ENCODE assay signal across 21 cellular contexts in the genomic region with DNA sequence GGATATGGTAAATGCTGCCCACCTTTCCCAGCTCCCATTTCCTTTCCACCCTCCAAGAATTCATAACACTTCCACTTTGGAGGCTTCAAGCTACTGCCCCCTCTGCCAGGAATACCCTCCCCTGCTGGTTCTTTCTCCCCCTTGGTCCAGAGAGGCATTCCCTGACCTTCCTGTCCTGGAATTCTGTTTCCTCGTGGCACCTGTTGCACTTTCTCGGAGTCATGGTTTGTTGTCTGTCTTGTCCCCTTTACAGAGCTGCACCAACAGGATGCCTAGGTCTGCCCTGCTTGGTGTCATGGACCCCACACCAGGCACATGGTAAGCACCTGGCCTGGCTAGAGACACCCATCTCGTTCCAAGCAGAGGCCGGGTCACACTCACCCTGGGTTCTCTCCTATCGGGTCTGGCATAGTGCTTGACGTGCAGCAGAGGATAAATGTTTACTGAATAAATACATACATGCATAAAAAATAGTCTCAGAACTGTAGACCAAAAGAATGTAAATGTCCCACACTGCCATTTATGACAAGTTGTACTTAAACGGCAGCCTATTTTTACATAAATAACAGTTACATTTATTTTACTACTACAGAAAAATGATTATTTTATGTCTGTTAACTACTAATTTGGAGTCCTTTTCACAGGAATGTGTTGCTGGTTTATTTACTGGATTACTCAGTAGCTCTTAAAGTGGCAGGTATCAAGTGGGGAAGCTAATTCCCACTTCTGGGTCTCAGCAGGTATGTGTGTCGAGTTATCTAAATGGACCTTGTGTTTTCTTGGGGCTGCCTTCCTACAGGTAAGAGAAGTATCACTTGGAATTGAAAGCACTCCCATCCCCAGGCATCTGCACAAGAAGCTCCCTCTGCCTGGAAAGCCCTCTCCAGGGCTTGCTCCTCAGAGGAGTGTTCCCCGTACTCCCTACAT.
A peak's percentile ranks its signal among the peaks of the same experiment; 100 is the strongest.
DNase-seq lines count a peak whose midpoint lies in the region; ATAC-seq and TF ChIP-seq lines count a peak whose summit lies in the region.
"Had no signal": no experiment of that assay in that cellular context is flagged by ENCODE, and none has a peak within 500 bp of the region (broad histone marks: within the 10 kb centered on the region; RNA-seq: fewer than 3 reads in every experiment).

No MANE protein-coding gene starts in this region.

- peak overlapping the region; percentile 73 for H3K27ac ChIP-seq in left ventricle myocardium inferior (replicated peaks)
- H3K27ac ChIP-seq in left lung: no peak overlapping the region
- peak overlapping the region; percentile 27 for H3K27ac ChIP-seq in psoas muscle
- H3K27ac ChIP-seq in body of pancreas: no peak overlapping the region
- H3K27ac ChIP-seq in coronary artery: peak overlapping the region in 1 of 2 donors; percentile 59
- H3K27ac ChIP-seq: BLaER1 treated with 17β-estradiol and CSF1 and Interleukin-3, amounts not matched to agents 10 nM and 100 nM had no signal

- TF ChIP-seq CTCF in left ventricle myocardium inferior (IDR thresholded peaks at IDR 0.05; ENCODE audit: borderline replicate concordance) (no peak), WTC11 (IDR thresholded peaks at IDR 0.05) (no peak), left lung (IDR thresholded peaks at IDR 0.05) (no peak), psoas muscle (IDR thresholded peaks at IDR 0.05) (no peak), body of pancreas (IDR thresholded peaks at IDR 0.05) (no peak), coronary artery (IDR thresholded peaks at IDR 0.05) (no peak)

- no peaks in the 10 kb centered on the region for H3K9me3 ChIP-seq in left ventricle myocardium inferior (replicated peaks)
- no peaks in the 10 kb centered on the region for H3K9me3 ChIP-seq in left lung
- no peaks in the 10 kb centered on the region for H3K9me3 ChIP-seq in psoas muscle
- no peaks in the 10 kb centered on the region for H3K9me3 ChIP-seq in body of pancreas
- H3K9me3 ChIP-seq: BLaER1 treated with 17β-estradiol and CSF1 and Interleukin-3, amounts not matched to agents 10 nM and 100 nM had no signal

- no peaks in the 10 kb centered on the region for H3K9me3 Mint-ChIP-seq in WTC11
- H3K9me3 Mint-ChIP-seq: CD4-positive, alpha-beta T cell had no signal

- 47 to 61% (median 49%) methylated on average over 9 of the region's 9 CpGs for WGBS in psoas muscle, 3 donors
- WGBS in body of pancreas, 2 donors: 54 to 62% methylated on average over 9 of the region's 9 CpGs

- CTCF ChIA-PET in WTC11 (lab: Charles Lee): interaction anchor here (1.2 kb wide), 1 partner anchor 203 kb away, joined by 3 read pairs; no protein-coding TSS in a partner anchor

- H3K4me3 ChIP-seq in left ventricle myocardium inferior (no peak overlapping the region), left lung (no peak overlapping the region), psoas muscle (no peak overlapping the region), body of pancreas (no peak overlapping the region), coronary artery (no peak overlapping the region)
- H3K4me3 ChIP-seq: BLaER1 treated with 17β-estradiol and CSF1 and Interleukin-3, amounts not matched to agents 10 nM and 100 nM had no signal

- H3K4me3 Mint-ChIP-seq in WTC11: no peak overlapping the region
- H3K4me3 Mint-ChIP-seq: CD4-positive, alpha-beta T cell had no signal

- H3K27me3 Mint-ChIP-seq in WTC11 (ENCODE audit: low read depth): no peaks in the 10 kb centered on the region

- peaks cover 33% of the 10 kb centered on the region for H3K4me1 Mint-ChIP-seq in WTC11

- peaks cover 3% of the 10 kb centered on the region; the same call in 1 of the 2 replicates for H3K36me3 Mint-ChIP-seq in WTC11

- peak overlapping the region; percentile 21; the same call in 1 of the 2 replicates for H3K27ac Mint-ChIP-seq in WTC11
- H3K27ac Mint-ChIP-seq: CD4-positive, alpha-beta T cell had no signal

- intact Hi-C loops in left ventricle myocardium inferior (cut with micrococcal nuclease) (no loop called here), Right ventricle myocardium superior (cut with DNase I) (no loop called here), left lung (cut with DNase I) (no loop called here), psoas muscle (cut with DNase I) (no loop called here), body of pancreas (cut with DNase I) (no loop called here)

- ATAC-seq in Right ventricle myocardium superior (ENCODE audit: poor library complexity): no peak
- ATAC-seq in WTC11: no peak; the same call in 1 of the 2 replicates
- peak; percentile 77 for ATAC-seq in left lung
- peak; percentile 25 to 62 (median 50) for ATAC-seq in psoas muscle
- ATAC-seq in body of pancreas: no peak
- ATAC-seq in GM19452 (IDR thresholded peaks at IDR 0.05; ENCODE audit: unreplicated experiment): no peak
- ATAC-seq: HepG2 had no signal

- peaks cover 95% of the 10 kb centered on the region for H3K4me1 ChIP-seq in left ventricle myocardium inferior
- peaks cover 0 to 10% of the 10 kb centered on the region in 2 donors for H3K4me1 ChIP-seq in left lung
- H3K4me1 ChIP-seq in psoas muscle: peaks cover 65% of the 10 kb centered on the region
- H3K4me1 ChIP-seq in body of pancreas: no peaks in the 10 kb centered on the region
- H3K4me1 ChIP-seq: BLaER1 treated with 17β-estradiol and CSF1 and Interleukin-3, amounts not matched to agents 10 nM and 100 nM had no signal

- DNase-seq in left ventricle myocardium inferior: no peak
- DNase-seq in Right ventricle myocardium superior: no peak
- DNase-seq in WTC11 (ENCODE audit: low spot score): no peak
- DNase-seq in left lung: no peak
- no peak for DNase-seq in psoas muscle
- DNase-seq in body of pancreas: no peak
- no peak for DNase-seq in coronary artery (ENCODE audit: low spot score)
- DNase-seq: CD4-positive, alpha-beta T cell; DMS53; KBM-7; NCI-H1105 treated with DMSO at 0.1 percent for 48 hours; NCI-H146; NCI-H1930; NCI-H2107; NCI-H446 treated with DMSO at 0.1 percent for 48 hours; NCI-H526 treated with DMSO at 0.1 percent for 48 hours; RPMI8226; SHP77 treated with DMSO at 0.1 percent for 48 hours had no signal

- H3K36me3 ChIP-seq in left ventricle myocardium inferior (no peaks in the 10 kb centered on the region), left lung (no peaks in the 10 kb centered on the region), psoas muscle (ENCODE audit: insufficient read depth in 1 of 2, low read depth in 1 of 2) (no peaks in the 10 kb centered on the region), body of pancreas (replicated peaks in 1 of 2; ENCODE audit: insufficient read depth in 1 of 2, low read depth in 2 of 2) (no peaks in the 10 kb centered on the region)

- POLR2A ChIA-PET in WTC11 (lab: Charles Lee): no interaction called here

- TF ChIP-seq POLR2A in body of pancreas (IDR thresholded peaks at IDR 0.05): no peak

- H3K27me3 ChIP-seq in left ventricle myocardium inferior (ENCODE audit: low read depth) (no peaks in the 10 kb centered on the region), left lung (no peaks in the 10 kb centered on the region), psoas muscle (ENCODE audit: insufficient read depth in 3 of 3, low read length in 2 of 3) (no peaks in the 10 kb centered on the region), body of pancreas (no peaks in the 10 kb centered on the region)
- H3K27me3 ChIP-seq: BLaER1 treated with 17β-estradiol and CSF1 and Interleukin-3, amounts not matched to agents 10 nM and 100 nM had no signal

TF ChIP-seq in WTC11, 78 proteins besides CTCF, POLR2A, EP300 and RAD21 (continues in another document):
- TF ChIP-seq ZNF232 (CRISPR knock-in tag; IDR thresholded peaks at IDR 0.05) (no peak), SOX15 (CRISPR knock-in tag; IDR thresholded peaks at IDR 0.05) (no peak), SP1 (CRISPR knock-in tag; conservative IDR thresholded peaks at IDR 0.05) (no peak), PRRX2 (CRISPR knock-in tag; IDR thresholded peaks at IDR 0.05) (no peak), NFYB (CRISPR knock-in tag; conservative IDR thresholded peaks at IDR 0.05; ENCODE audit: low read depth) (no peak), ZBTB21 (CRISPR knock-in tag; IDR thresholded peaks at IDR 0.05; ENCODE audit: borderline replicate concordance) (no peak), TEAD1 (CRISPR knock-in tag; IDR thresholded peaks at IDR 0.05) (no peak), FOXP1 (CRISPR knock-in tag; IDR thresholded peaks at IDR 0.05; ENCODE audit: borderline replicate concordance) (no peak), ZNF416 (CRISPR knock-in tag; IDR thresholded peaks at IDR 0.05) (no peak), CBFB (CRISPR knock-in tag; IDR thresholded peaks at IDR 0.05; ENCODE audit: low read depth) (no peak), ESRRA (CRISPR knock-in tag; IDR thresholded peaks at IDR 0.05; ENCODE audit: borderline replicate concordance) (no peak), ZSCAN18 (CRISPR knock-in tag; IDR thresholded peaks at IDR 0.05) (no peak)
- TF ChIP-seq, protein P1, sequence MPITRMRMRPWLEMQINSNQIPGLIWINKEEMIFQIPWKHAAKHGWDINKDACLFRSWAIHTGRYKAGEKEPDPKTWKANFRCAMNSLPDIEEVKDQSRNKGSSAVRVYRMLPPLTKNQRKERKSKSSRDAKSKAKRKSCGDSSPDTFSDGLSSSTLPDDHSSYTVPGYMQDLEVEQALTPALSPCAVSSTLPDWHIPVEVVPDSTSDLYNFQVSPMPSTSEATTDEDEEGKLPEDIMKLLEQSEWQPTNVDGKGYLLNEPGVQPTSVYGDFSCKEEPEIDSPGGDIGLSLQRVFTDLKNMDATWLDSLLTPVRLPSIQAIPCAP (CRISPR knock-in tag; IDR thresholded peaks at IDR 0.05): no peak

Comparison
In these comparisons a context has a peak if more than half of its experiments do, and no peak if none do; other contexts are left out.
1. H3K27ac ChIP-seq: peak in left ventricle myocardium inferior (single experiment) and psoas muscle (single experiment); none in left lung (0 of 2) and body of pancreas (0 of 4).
2. ATAC-seq: peak in left lung (single experiment) and psoas muscle (4 of 4); none in Right ventricle myocardium superior (single experiment), WTC11 (single experiment), body of pancreas (single experiment) and GM19452 (single experiment).